Comparison of ENCODE assay signal across 1 cellular context in genomic region chr18:77056399-77057015, GRCh38.
TF ChIP-seq lines count a peak whose summit lies in the region.

No MANE protein-coding gene starts in this region.

TF ChIP-seq in WTC11, 78 proteins besides CTCF, POLR2A, EP300 and RAD21 (continued from another document):
- TF ChIP-seq USF1 (CRISPR knock-in tag; IDR thresholded peaks at IDR 0.05) (no peak), HMGA2 (CRISPR knock-in tag; IDR thresholded peaks at IDR 0.05) (no peak), ZNF425 (CRISPR knock-in tag; conservative IDR thresholded peaks at IDR 0.05) (no peak), ZMAT4 (CRISPR knock-in tag; IDR thresholded peaks at IDR 0.05) (no peak), E2F5 (CRISPR knock-in tag; IDR thresholded peaks at IDR 0.05) (no peak), TP53 (CRISPR knock-in tag; IDR thresholded peaks at IDR 0.05) (no peak), SMAD3 (CRISPR knock-in tag; IDR thresholded peaks at IDR 0.05; ENCODE audit: borderline replicate concordance) (no peak), USF2 (CRISPR knock-in tag; IDR thresholded peaks at IDR 0.05) (no peak)
TF ChIP-seq in WTC11: peak in this region for 0.
